Comparison of ENCODE assay signal across 8 cellular contexts in genomic region chr10:95906675-95907453, GRCh38. TPM values are rescaled to one million over a fixed set of nuclear protein-coding genes. Genes with fewer than 3 reads are reported as not detected.
DNase-seq lines count a peak whose midpoint lies in the region; ATAC-seq and TF ChIP-seq lines count a peak whose summit lies in the region.

No MANE protein-coding gene starts in this region.

- no peak for TF ChIP-seq POLR2A in transverse colon (IDR thresholded peaks at IDR 0.05)

- POLR2A ChIA-PET in BJ (lab: Charles Lee): no interaction called here

- CTCF ChIA-PET in BJ (lab: Yijun Ruan, JAX): interaction anchor here (0.9 to 1.4 kb wide), 3 partner anchors 12 to 213 kb away, joined by 3 to 4 read pairs (median 3); partner anchors contain the start of gene TCTN3
- CTCF ChIA-PET in activated naive CD4-positive, alpha-beta T cell treated with anti-CD3 and anti-CD28 coated beads, Interleukin-2, amount 10 ng/mL, durations not matched to agents 7 days and 5 days (lab: Charles Lee): interaction anchor here (0.8 to 1.4 kb wide), 5 partner anchors 10 to 223 kb away, joined by 3 to 6 read pairs (median 3); partner anchors contain the start of genes TCTN3 and ZNF518A

- TF ChIP-seq EP300 in transverse colon (IDR thresholded peaks at IDR 0.05; ENCODE audit: low read depth): no peak

- TF ChIP-seq CTCF in BJ (IDR thresholded peaks at IDR 0.05; ENCODE audit: insufficient read depth, low read depth, low read length) (peak; percentile 39), omental fat pad (IDR thresholded peaks at IDR 0.05) (no peak), transverse colon (IDR thresholded peaks at IDR 0.05) (no peak)

- in situ Hi-C loops in transverse colon (cut with MboI; ENCODE audit: low pct_ligation_motif_present in 1 of 4, low pct_unique_long_range_greater_than_20kb in 1 of 4, low sequenced_read_pairs in 3 of 4): no loop called here

- peaks cover 16% of the 10 kb centered on the region for H3K4me1 Mint-ChIP-seq in activated naive CD4-positive, alpha-beta T cell treated with anti-CD3 and anti-CD28 coated beads, Interleukin-2, amount 10 ng/mL, durations not matched to agents 7 days and 5 days

- intact Hi-C loops in transverse colon (cut with DNase I; ENCODE audit: low total_unique reads): no loop called here

- H3K36me3 ChIP-seq in BJ (ENCODE audit: control insufficient read depth, insufficient read depth, low read length): no peaks in the 10 kb centered on the region
- H3K36me3 ChIP-seq in transverse colon: no peaks in the 10 kb centered on the region

- 8 to 9% methylated on average over 19 to 22 of the region's 22 CpGs for WGBS in transverse colon (ENCODE audit: low coverage in 1 of 2), 2 donors

- no peaks in the 10 kb centered on the region for H3K9me3 ChIP-seq in transverse colon

- H3K4me3 Mint-ChIP-seq in activated naive CD4-positive, alpha-beta T cell treated with anti-CD3 and anti-CD28 coated beads, Interleukin-2, amount 10 ng/mL, durations not matched to agents 7 days and 5 days: peak overlapping the region; percentile 82

- no peaks in the 10 kb centered on the region for H3K9me3 Mint-ChIP-seq in activated naive CD4-positive, alpha-beta T cell treated with anti-CD3 and anti-CD28 coated beads, Interleukin-2, amount 10 ng/mL, durations not matched to agents 7 days and 5 days

- peaks cover 4% of the 10 kb centered on the region for H3K36me3 Mint-ChIP-seq in activated naive CD4-positive, alpha-beta T cell treated with anti-CD3 and anti-CD28 coated beads, Interleukin-2, amount 10 ng/mL, durations not matched to agents 7 days and 5 days

- H3K4me1 ChIP-seq in transverse colon: peaks cover 0 to 11% (median 7%) of the 10 kb centered on the region in 4 donors

- H3K4me3 ChIP-seq in BJ (ENCODE audit: low read depth, low read length) (peak overlapping the region; percentile 63), transverse colon (peak overlapping the region; percentile 55 to 81 (median 70))

- H3K27ac Mint-ChIP-seq in activated naive CD4-positive, alpha-beta T cell treated with anti-CD3 and anti-CD28 coated beads, Interleukin-2, amount 10 ng/mL, durations not matched to agents 7 days and 5 days: peak overlapping the region; percentile 78

- H3K27ac ChIP-seq in transverse colon: peak overlapping the region; percentile 89 to 93 (median 92)

- ATAC-seq in GM18907 (IDR thresholded peaks at IDR 0.05; ENCODE audit: unreplicated experiment) (peak; percentile 37), HG03342 (IDR thresholded peaks at IDR 0.05; ENCODE audit: unreplicated experiment) (peak; percentile 35), omental fat pad (ENCODE audit: low FRiP score) (peak; percentile 41)

- peak; percentile 10 for DNase-seq in BJ (ENCODE audit: low read depth)
- DNase-seq in OCI-M1 (lab: John Stamatoyannopoulos, UW): peak; percentile 93
- peak; percentile 48 for DNase-seq in activated naive CD4-positive, alpha-beta T cell treated with anti-CD3 and anti-CD28 coated beads, Interleukin-2, amount 10 ng/mL, durations not matched to agents 7 days and 5 days
- DNase-seq in glomerular visceral epithelial cell (ENCODE audit: extremely low spot score): peak; percentile 44
- peak; percentile 24 for DNase-seq in omental fat pad (ENCODE audit: low spot score)
- DNase-seq in transverse colon: peak; percentile 52

- H3K27me3 Mint-ChIP-seq in activated naive CD4-positive, alpha-beta T cell treated with anti-CD3 and anti-CD28 coated beads, Interleukin-2, amount 10 ng/mL, durations not matched to agents 7 days and 5 days: no peaks in the 10 kb centered on the region

- H3K27me3 ChIP-seq in BJ (ENCODE audit: control insufficient read depth, insufficient read depth, low read length) (no peaks in the 10 kb centered on the region), transverse colon (no peaks in the 10 kb centered on the region)

RNA-seq across cellular contexts. Expression of gene CC2D2B, which starts 0.9 kb away (rescaled TPM):
- polyA plus RNA-seq in BJ (2011; rRNA removed): not detected in 2 replicates
- polyA minus RNA-seq in BJ (2011; rRNA and poly(A)+ RNA removed): not detected in 2 replicates
- total RNA-seq in omental fat pad: 1 to 10 TPM in 3 of 4 donors, under 1 TPM in 1; 0.56 to 2.9 (median 1.9) TPM
- 1 to 10 TPM in 2 of 4 donors, under 1 TPM in 1, not detected in 1; 0.96 to 1.6 (median 1.1) TPM for total RNA-seq in transverse colon

Comparison
In these comparisons a context has a peak if more than half of its experiments do, and no peak if none do; other contexts are left out.
1. Peak in every context shown above with its lines: DNase-seq, ATAC-seq, H3K4me3 ChIP-seq and H3K27ac ChIP-seq.
2. DNase-seq: peak in every context shown above with its lines; median percentile 93 in OCI-M1; 52 in transverse colon; 48 in activated naive CD4-positive, alpha-beta T cell treated with anti-CD3 and anti-CD28 coated beads, Interleukin-2, amount 10 ng/mL, durations not matched to agents 7 days and 5 days; 44 in glomerular visceral epithelial cell; 24 in omental fat pad; 10 in BJ.